9 cellular contexts compared by ENCODE assay signal in the genomic region with DNA sequence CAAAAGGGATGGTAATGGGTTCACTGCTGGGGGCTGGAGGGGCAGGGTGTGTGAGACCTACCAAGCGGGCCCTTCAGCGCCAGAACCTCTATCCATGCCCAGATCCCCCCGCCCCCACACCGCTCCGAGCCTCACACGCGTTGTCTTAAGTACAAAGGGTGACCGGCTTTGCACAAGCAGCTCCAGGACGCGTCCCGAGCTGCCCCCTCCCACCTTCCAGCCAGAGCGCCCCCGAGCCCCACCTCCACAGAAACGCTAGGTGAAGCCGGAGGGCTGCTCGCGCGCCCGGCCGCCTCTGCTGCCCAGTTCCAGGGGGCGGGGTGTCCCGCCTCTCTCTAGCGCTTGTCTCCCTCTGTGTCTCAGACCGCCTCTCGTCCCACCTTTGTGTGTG. TPM values are rescaled to one million over a fixed set of nuclear protein-coding genes. Genes with fewer than 3 reads are reported as not detected.
A peak's percentile ranks its signal among the peaks of the same experiment; 100 is the strongest.
DNase-seq lines count a peak whose midpoint lies in the region; ATAC-seq, FAIRE-seq and TF ChIP-seq lines count a peak whose summit lies in the region.
"Had no signal": no experiment of that assay in that cellular context is flagged by ENCODE, and none has a peak within 500 bp of the region (broad histone marks: within the 10 kb centered on the region; RNA-seq: fewer than 3 reads in every experiment).

No MANE protein-coding gene starts in this region.

- TF ChIP-seq RAD21 in SK-N-SH (IDR thresholded peaks at IDR 0.05; ENCODE audit: low read length): no peak

- no peak overlapping the region for H3K9ac ChIP-seq in SK-N-SH

- H3K9me3 ChIP-seq in SK-N-SH (no peaks in the 10 kb centered on the region), esophagus (ENCODE audit: control insufficient read depth in 2 of 2, insufficient read depth in 1 of 2, low read depth in 1 of 2, low read length in 1 of 2) (peaks cover 0 to 5% of the 10 kb centered on the region in 2 donors), pancreas (no peaks in the 10 kb centered on the region)

- FAIRE-seq in pancreas (lab: Jason Lieb, UNC): no peak

- DNase-seq in ELF-1 (ENCODE audit: low read depth, low spot score) (peak; percentile 50), SK-N-SH (peak; percentile 69), pancreas (peak in 1 of 6 donors; percentile 71), NOMO-1 treated with DMSO at 0.1 percent for 48 hours (lab: John Stamatoyannopoulos, UW; ENCODE audit: unreplicated experiment) (no peak)
- DNase-seq: IMR-90 had no signal

- H4K20me1 ChIP-seq in SK-N-SH (ENCODE audit: insufficient read depth): no peaks in the 10 kb centered on the region

- 2% methylated on average over 7 of the region's 25 CpGs for WGBS in SK-N-SH (ENCODE audit: low lambda C conversion rate)
- WGBS in esophagus, 2 donors: 1% methylated on average over 25 of the region's 25 CpGs
- 1% methylated on average over 23 to 25 of the region's 25 CpGs for WGBS in pancreas, 2 donors

- H3K4me3 ChIP-seq in SK-N-SH (ENCODE audit: low read depth in 2 of 2, low read length in 1 of 2) (peak overlapping the region in 1 of 2 experiments; percentile 32; a peak in 1 of 4 replicates), esophagus (ENCODE audit: low read depth in 1 of 2, low read length in 2 of 2) (peak overlapping the region; percentile 34 to 42), pancreas (peak overlapping the region in 2 of 4 donors; percentile 15 to 43)

- H3K27ac ChIP-seq in SK-N-SH (ENCODE audit: low read depth in 2 of 2, low read length in 1 of 2) (no peak overlapping the region), esophagus (ENCODE audit: low read depth in 2 of 2, low read length in 1 of 2) (no peak overlapping the region), pancreas (no peak overlapping the region)

- POLR2A ChIA-PET in SK-N-SH (lab: Yijun Ruan, JAX): no interaction called here

- no peak for TF ChIP-seq EP300 in SK-N-SH (IDR thresholded peaks at IDR 0.05; ENCODE audit: borderline replicate concordance in 1 of 2, low read depth in 1 of 2, low read length in 1 of 2)

- H3K27me3 ChIP-seq in SK-N-SH (ENCODE audit: insufficient read depth): peaks cover 34% of the 10 kb centered on the region
- peaks cover 22% of the 10 kb centered on the region in 2 donors for H3K27me3 ChIP-seq in esophagus (ENCODE audit: control insufficient read depth in 1 of 2, insufficient read depth in 2 of 2, low read length in 2 of 2)
- peaks cover 0 to 5% (median 0%) of the 10 kb centered on the region in 4 donors for H3K27me3 ChIP-seq in pancreas

- peaks cover 0 to 16% of the 10 kb centered on the region in 2 experiments; a peak in 1 of 4 replicates for H3K4me1 ChIP-seq in SK-N-SH (ENCODE audit: control insufficient read depth in 1 of 2, insufficient read depth in 2 of 2, low read depth in 1 of 2, low read length in 1 of 2)
- peaks cover 12 to 16% of the 10 kb centered on the region in 2 donors for H3K4me1 ChIP-seq in esophagus (ENCODE audit: control insufficient read depth in 2 of 2, insufficient read depth in 2 of 2, low read length in 1 of 2)
- H3K4me1 ChIP-seq in pancreas: peaks cover 0 to 3% (median 0%) of the 10 kb centered on the region in 3 donors

- TF ChIP-seq CTCF in SK-N-SH (IDR thresholded peaks at IDR 0.05): no peak
- TF ChIP-seq CTCF in pancreas (IDR thresholded peaks at IDR 0.05): no peak

- H3K36me3 ChIP-seq in SK-N-SH (replicated peaks in 1 of 2; ENCODE audit: control insufficient read depth in 1 of 2, insufficient read depth in 2 of 2, low read length in 1 of 2) (no peaks in the 10 kb centered on the region), esophagus (ENCODE audit: control insufficient read depth in 2 of 2, insufficient read depth in 2 of 2, low read length in 1 of 2) (no peaks in the 10 kb centered on the region), pancreas (no peaks in the 10 kb centered on the region)

- ATAC-seq in pancreas (peak in 3 of 4 donors; percentile 22 to 59 (median 31)), GM21526 (IDR thresholded peaks at IDR 0.05; ENCODE audit: low FRiP score, unreplicated experiment) (no peak), GM18519 (IDR thresholded peaks at IDR 0.05; ENCODE audit: low FRiP score, unreplicated experiment) (no peak), GM21381 (IDR thresholded peaks at IDR 0.05; ENCODE audit: unreplicated experiment) (no peak)

- CTCF ChIA-PET in SK-N-SH (lab: Yijun Ruan, JAX): interaction anchor here (0.6 to 18.8 kb wide), 8 partner anchors 8 to 223 kb away, joined by 3 to 979 read pairs (median 4); no protein-coding TSS in a partner anchor

- no peaks in the 10 kb centered on the region for H3K79me2 ChIP-seq in SK-N-SH (ENCODE audit: insufficient read depth)

- no peak overlapping the region for H2AFZ ChIP-seq in SK-N-SH (ENCODE audit: low read depth)

- intact Hi-C loops in pancreas (cut with DNase I): loop anchor here in 1 of 3 donors (10.0 kb wide), 1 partner anchor 214 kb away; no protein-coding TSS in a partner anchor

- H3K9me2 ChIP-seq in SK-N-SH: no peaks in the 10 kb centered on the region

- no peaks in the 10 kb centered on the region for H3F3A ChIP-seq in SK-N-SH (replicated peaks; ENCODE audit: insufficient read depth)

- H3K4me2 ChIP-seq in SK-N-SH: no peak overlapping the region

TF ChIP-seq in SK-N-SH, 30 proteins besides CTCF, POLR2A, EP300 and RAD21:
- TF ChIP-seq, protein P1, sequence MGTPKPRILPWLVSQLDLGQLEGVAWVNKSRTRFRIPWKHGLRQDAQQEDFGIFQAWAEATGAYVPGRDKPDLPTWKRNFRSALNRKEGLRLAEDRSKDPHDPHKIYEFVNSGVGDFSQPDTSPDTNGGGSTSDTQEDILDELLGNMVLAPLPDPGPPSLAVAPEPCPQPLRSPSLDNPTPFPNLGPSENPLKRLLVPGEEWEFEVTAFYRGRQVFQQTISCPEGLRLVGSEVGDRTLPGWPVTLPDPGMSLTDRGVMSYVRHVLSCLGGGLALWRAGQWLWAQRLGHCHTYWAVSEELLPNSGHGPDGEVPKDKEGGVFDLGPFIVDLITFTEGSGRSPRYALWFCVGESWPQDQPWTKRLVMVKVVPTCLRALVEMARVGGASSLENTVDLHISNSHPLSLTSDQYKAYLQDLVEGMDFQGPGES (IDR thresholded peaks at IDR 0.05; ENCODE audit: low read depth, low read length): no peak
- TF ChIP-seq, protein P2, sequence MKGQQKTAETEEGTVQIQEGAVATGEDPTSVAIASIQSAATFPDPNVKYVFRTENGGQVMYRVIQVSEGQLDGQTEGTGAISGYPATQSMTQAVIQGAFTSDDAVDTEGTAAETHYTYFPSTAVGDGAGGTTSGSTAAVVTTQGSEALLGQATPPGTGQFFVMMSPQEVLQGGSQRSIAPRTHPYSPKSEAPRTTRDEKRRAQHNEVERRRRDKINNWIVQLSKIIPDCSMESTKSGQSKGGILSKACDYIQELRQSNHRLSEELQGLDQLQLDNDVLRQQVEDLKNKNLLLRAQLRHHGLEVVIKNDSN (IDR thresholded peaks at IDR 0.05; ENCODE audit: borderline replicate concordance, low read depth): no peak
- TF ChIP-seq MEF2A (IDR thresholded peaks at IDR 0.05; ENCODE audit: borderline replicate concordance, low read depth): no peak
- no peak for TF ChIP-seq ELF1 (IDR thresholded peaks at IDR 0.05)
- no peak for TF ChIP-seq FOSL2 (IDR thresholded peaks at IDR 0.05; ENCODE audit: borderline replicate concordance, low read depth)
TF ChIP-seq in SK-N-SH: peak in this region for 0.

RNA-seq across cellular contexts. Expression of a gene that starts 1.2 kb away (rescaled TPM):
- polyA plus RNA-seq in SK-N-SH (2012; rRNA removed): not detected in 2 replicates
- polyA plus RNA-seq in SK-N-SH (2012; cell fraction: cytosol; rRNA removed): not detected in 2 replicates
- not detected in 2 replicates for polyA plus RNA-seq in SK-N-SH (2012; cell fraction: nucleus; rRNA removed)
- under 1 TPM; 0.09 to 0.37 TPM for polyA plus RNA-seq in esophagus
- under 1 TPM in 5 of 6 donors, not detected in 1; 0.09 to 0.31 (median 0.09) TPM for total RNA-seq in pancreas
- under 1 TPM; 0.04 to 0.12 TPM for polyA plus RNA-seq in pancreas
- total RNA-seq: IMR-90 had no signal
- polyA plus RNA-seq: IMR-90 had no signal

Comparison
In these comparisons a context has a peak if more than half of its experiments do, and no peak if none do; other contexts are left out.
1. ATAC-seq: peak in pancreas (3 of 4); none in GM21526 (single experiment), GM18519 (single experiment) and GM21381 (single experiment).